Comparison of ENCODE assay signal across 26 cellular contexts in the genomic region with DNA sequence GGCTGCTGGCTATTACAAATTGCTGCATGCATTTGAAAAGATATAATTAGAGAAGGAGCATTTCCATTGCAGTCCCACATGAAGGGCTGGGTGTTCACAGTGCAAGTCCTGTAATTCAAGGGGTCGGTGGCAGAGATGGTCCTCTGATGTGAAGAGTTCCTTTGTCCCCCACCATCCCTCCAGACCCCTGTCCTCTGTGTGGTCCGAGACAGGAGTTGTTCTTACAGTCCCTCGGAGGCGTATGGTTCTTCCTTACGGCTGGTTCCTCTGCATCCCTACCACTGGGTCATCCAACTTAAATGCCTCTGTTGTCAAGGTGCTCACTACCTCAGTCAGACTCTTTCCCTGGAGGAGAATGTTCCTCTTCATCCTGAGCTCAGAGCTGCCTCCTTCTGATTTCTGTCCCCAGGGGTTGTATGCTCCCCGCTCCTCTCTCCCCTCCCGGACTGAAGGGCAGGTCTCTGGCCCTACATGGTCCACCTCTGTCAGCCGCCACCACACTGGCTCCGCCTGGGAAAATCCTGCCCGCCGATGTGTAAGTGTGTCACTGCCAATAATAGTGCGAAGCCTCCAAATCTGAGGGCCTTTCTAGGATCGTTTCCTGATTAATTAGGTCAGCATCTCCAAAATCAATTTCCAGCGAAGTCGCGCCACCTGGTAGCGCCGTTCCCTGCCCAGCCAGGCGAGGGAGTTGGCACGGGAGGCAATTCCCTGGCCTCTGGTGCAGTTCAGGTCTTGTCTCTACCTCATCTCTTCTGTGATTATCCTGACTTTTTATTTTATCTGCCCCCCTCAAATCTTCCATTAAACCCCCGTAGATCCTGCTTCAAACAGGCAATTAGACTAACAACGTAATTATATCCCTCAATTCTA.
"Had no signal": no experiment of that assay in that cellular context is flagged by ENCODE, and none has a peak within 500 bp of the region (broad histone marks: within the 10 kb centered on the region; RNA-seq: fewer than 3 reads in every experiment).

No MANE protein-coding gene starts in this region.

- FAIRE-seq: bronchial epithelial cell had no signal

- H3K27ac ChIP-seq: hepatocyte, left ventricle myocardium inferior, parathyroid adenoma, thoracic aorta, upper lobe of left lung had no signal

- H3K4me3 ChIP-seq: hepatocyte, left ventricle myocardium inferior, smooth muscle cell, thoracic aorta, upper lobe of left lung had no signal

- H3K4me1 ChIP-seq: parathyroid adenoma, upper lobe of left lung had no signal

- H3K36me3 ChIP-seq: left ventricle myocardium inferior, thoracic aorta, upper lobe of left lung had no signal

- ATAC-seq: activated T-cell treated with anti-CD3 and anti-CD28 coated beads, Interleukin-2, amount 50 U/mL, for 72 hours; natural killer cell; sciatic nerve had no signal

- H3K27me3 ChIP-seq: hepatocyte, upper lobe of left lung had no signal

- DNase-seq: activated B cell treated with CpG ODN at 0.5 μM for 24 hours; activated CD4-positive, alpha-beta T cell treated with anti-CD3 and anti-CD28 coated beads for 4 hours; activated CD4-positive, alpha-beta T cell treated with anti-CD3 and anti-CD28 coated beads, Interleukin-2, amount 50 U/mL, for 48 hours; activated effector memory CD4-positive, alpha-beta T cell treated with Interleukin-2 at 50 U/mL for 16 hours; activated naive CD4-positive, alpha-beta T cell treated with anti-CD3 and anti-CD28 coated beads for 36 hours; activated naive CD8-positive, alpha-beta T cell treated with anti-CD3 and anti-CD28 coated beads, Interleukin-2, amount 10 ng/mL, durations not matched to agents 7 days and 5 days; activated T-cell treated with anti-CD3 and anti-CD28 coated beads, Interleukin-2, amount 50 U/mL, for 72 hours; amniotic stem cell; cerebellar nuclear complex; effector CD4-positive, alpha-beta T cell; foreskin melanocyte; immature natural killer cell; kidney glomerular epithelial cell; left ventricle myocardium inferior; midbrain; natural killer cell; stimulated activated CD4-positive, alpha-beta T cell treated with anti-CD3 and anti-CD28 coated beads, Interleukin-4, amount 100 ng/mL, for 24 hours; stimulated activated naive CD4-positive, alpha-beta T cell treated with Interleukin-2 at 50 U/mL for 16 hours; T1000 had no signal

- H3K9me3 ChIP-seq: left ventricle myocardium inferior, thoracic aorta, upper lobe of left lung had no signal
